8 cellular contexts compared by ENCODE assay signal in the genomic region with DNA sequence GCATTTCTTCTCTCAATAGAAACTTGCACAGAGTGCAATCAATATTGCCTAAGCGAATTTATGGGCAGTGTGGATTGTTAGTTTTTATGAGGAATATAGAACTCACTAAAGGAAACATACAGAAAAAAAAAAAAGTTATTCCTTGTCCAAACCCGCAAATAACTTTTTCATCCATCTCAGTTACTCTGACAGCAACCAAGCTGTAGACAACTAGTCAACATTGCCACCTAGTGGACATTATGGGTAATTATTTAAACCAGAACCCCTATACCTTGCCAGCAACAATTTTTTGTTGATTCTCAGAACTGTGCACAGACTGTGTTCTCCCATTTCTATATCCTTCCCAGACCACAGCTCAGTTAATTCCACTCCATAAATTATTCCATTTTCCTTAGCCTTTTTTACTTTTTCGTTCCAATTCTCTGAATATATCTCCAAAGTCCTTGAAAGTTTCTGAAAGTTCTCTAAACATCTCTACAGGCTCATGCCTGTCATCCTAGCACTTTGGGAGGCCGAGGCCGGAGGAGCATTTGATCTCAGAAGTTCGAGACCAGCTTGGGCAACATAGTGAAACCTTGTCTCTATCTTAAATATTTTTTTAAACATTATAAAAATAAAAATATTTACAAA. TPM values are rescaled to one million over a fixed set of nuclear protein-coding genes. Genes with fewer than 3 reads are reported as not detected.
DNase-seq lines count a peak whose midpoint lies in the region; ATAC-seq and TF ChIP-seq lines count a peak whose summit lies in the region.

No MANE protein-coding gene starts in this region.

- no peaks in the 10 kb centered on the region for H3K36me3 Mint-ChIP-seq in activated T-helper 17 cell treated with anti-CD3 and anti-CD28 coated beads, Interleukin-2, amount 50 U/mL, for 72 hours (ENCODE audit: low read depth)
- peaks cover 0 to 9% (median 5%) of the 10 kb centered on the region in 3 donors for H3K36me3 Mint-ChIP-seq in immature natural killer cell

- H3K4me1 ChIP-seq in thoracic aorta (ENCODE audit: control insufficient read depth in 1 of 2, low read depth in 2 of 2), result peaks cover 3 to 16% of the 10 kb centered on the region in 2 donors

- H3K27me3 ChIP-seq in thoracic aorta (replicated peaks; ENCODE audit: insufficient read depth), result no peaks in the 10 kb centered on the region

- TF ChIP-seq CTCF in thoracic aorta (IDR thresholded peaks at IDR 0.05), result peak; percentile 70

- peaks cover 36% of the 10 kb centered on the region for H3K27me3 Mint-ChIP-seq in activated T-helper 17 cell treated with anti-CD3 and anti-CD28 coated beads, Interleukin-2, amount 50 U/mL, for 72 hours
- H3K27me3 Mint-ChIP-seq in immature natural killer cell (ENCODE audit: low read depth in 3 of 3), result peaks cover 9 to 33% (median 11%) of the 10 kb centered on the region in 3 donors

- H3K27ac Mint-ChIP-seq in activated T-helper 17 cell treated with anti-CD3 and anti-CD28 coated beads, Interleukin-2, amount 50 U/mL, for 72 hours, result no peak overlapping the region
- H3K27ac Mint-ChIP-seq in immature natural killer cell, result no peak overlapping the region

- H3K4me1 Mint-ChIP-seq in activated T-helper 17 cell treated with anti-CD3 and anti-CD28 coated beads, Interleukin-2, amount 50 U/mL, for 72 hours, result no peaks in the 10 kb centered on the region
- H3K4me1 Mint-ChIP-seq in immature natural killer cell, result peaks cover 6 to 7% of the 10 kb centered on the region in 2 donors

- in situ Hi-C loops in Caki2 (cut with HindIII; ENCODE audit: low pct_unique_long_range_greater_than_20kb, low sequenced_read_pairs), result no loop called here

- peak; percentile 26 for DNase-seq in Caki2 (ENCODE audit: low read depth)
- peak; percentile 51 for DNase-seq in NCI-H1694 (lab: John Stamatoyannopoulos, UW)
- peak; percentile 32 to 52 (median 51) for DNase-seq in immature natural killer cell
- no peak for DNase-seq in thoracic aorta (ENCODE audit: low spot score)
- no peak for DNase-seq in middle frontal gyrus (ENCODE audit: extremely low spot score, low spot score)

- H3K9me3 ChIP-seq in thoracic aorta, result peaks cover 6% of the 10 kb centered on the region

- no peaks in the 10 kb centered on the region for H3K36me3 ChIP-seq in thoracic aorta

- H3K4me3 Mint-ChIP-seq in activated T-helper 17 cell treated with anti-CD3 and anti-CD28 coated beads, Interleukin-2, amount 50 U/mL, for 72 hours, result no peak overlapping the region
- H3K4me3 Mint-ChIP-seq in immature natural killer cell, result no peak overlapping the region

- H3K4me3 ChIP-seq in thoracic aorta, result no peak overlapping the region

- peak; percentile 39 for ATAC-seq in GM19351 (IDR thresholded peaks at IDR 0.05; ENCODE audit: unreplicated experiment)
- ATAC-seq in activated T-helper 17 cell treated with anti-CD3 and anti-CD28 coated beads, Interleukin-2, amount 50 U/mL, for 72 hours (replicated peaks), result peak; percentile 69
- no peak for ATAC-seq in thoracic aorta (ENCODE audit: insufficient number of reproducible peaks, low FRiP score, low read depth)
- no peak for ATAC-seq in GM18873 (IDR thresholded peaks at IDR 0.05; ENCODE audit: low FRiP score, unreplicated experiment)

- no peaks in the 10 kb centered on the region for H3K9me3 Mint-ChIP-seq in activated T-helper 17 cell treated with anti-CD3 and anti-CD28 coated beads, Interleukin-2, amount 50 U/mL, for 72 hours
- peaks cover 0 to 20% (median 2%) of the 10 kb centered on the region in 6 donors for H3K9me3 Mint-ChIP-seq in immature natural killer cell

- no peak overlapping the region for H3K27ac ChIP-seq in thoracic aorta

RNA-seq across cellular contexts. Expression of gene AFAP1L1, which starts 2.6 kb away (rescaled TPM):
- 1.3 and 3.6 TPM in 2 replicates for total RNA-seq in Caki2 (2014; rRNA removed; shearing (Covaris generic); ENCODE audit: low replicate concordance)
- total RNA-seq in activated T-helper 17 cell treated with anti-CD3 and anti-CD28 coated beads, Interleukin-2, amount 50 U/mL, for 72 hours, result under 1 TPM in 1 of 2 donors, not detected in 1; 0.16 TPM
- under 1 TPM in 2 of 3 donors, not detected in 1; 0.28 to 0.83 TPM for polyA plus RNA-seq in immature natural killer cell
- total RNA-seq in thoracic aorta, result 10 to 100 TPM in 1 of 2 donors, 1 to 10 TPM in 1; 6.8 to 10.4 TPM

Comparison
In these comparisons a context has a peak if more than half of its experiments do, and no peak if none do; other contexts are left out.
1. DNase-seq: peak in Caki2 (single experiment), NCI-H1694 (single experiment) and immature natural killer cell (3 of 3); none in thoracic aorta (single experiment) and middle frontal gyrus (single experiment).
2. ATAC-seq: peak in GM19351 (single experiment) and activated T-helper 17 cell treated with anti-CD3 and anti-CD28 coated beads, Interleukin-2, amount 50 U/mL, for 72 hours (single experiment); none in thoracic aorta (single experiment) and GM18873 (single experiment).